ENCODE assay signal across 8 cellular contexts in genomic region chrX:129905787-129906580, GRCh38. TPM values are rescaled to one million over a fixed set of nuclear protein-coding genes. Genes with fewer than 3 reads are reported as not detected.
DNase-seq lines count a peak whose midpoint lies in the region; ATAC-seq, FAIRE-seq and TF ChIP-seq lines count a peak whose summit lies in the region.

TSS of gene UTP14A (plus strand) at chrX:129906164. CDS start at chrX:129906211, 47 bp downstream.

- H3K9me3 Mint-ChIP-seq in activated T-cell treated with anti-CD3 and anti-CD28 coated beads, Interleukin-2, amount 50 U/mL, for 72 hours: no peaks in the 10 kb centered on the region

- H3K36me3 Mint-ChIP-seq in activated T-cell treated with anti-CD3 and anti-CD28 coated beads, Interleukin-2, amount 50 U/mL, for 72 hours (ENCODE audit: insufficient read depth in 2 of 2): peaks cover 6 to 8% of the 10 kb centered on the region in 2 donors

- FAIRE-seq in RCC 7860 (lab: Jason Lieb, UNC): peak; percentile 80

- H3K27me3 Mint-ChIP-seq in activated T-cell treated with anti-CD3 and anti-CD28 coated beads, Interleukin-2, amount 50 U/mL, for 72 hours (ENCODE audit: low read depth): peaks cover 9% of the 10 kb centered on the region

- no peak for TF ChIP-seq POLR2A in esophagus muscularis mucosa (IDR thresholded peaks at IDR 0.05; ENCODE audit: low read depth)

- ATAC-seq in GM21786 (IDR thresholded peaks at IDR 0.05; ENCODE audit: unreplicated experiment): peak; percentile 95
- ATAC-seq in activated T-cell treated with anti-CD3 and anti-CD28 coated beads, Interleukin-2, amount 50 U/mL, for 72 hours (replicated peaks in 1 of 2): peak; percentile 98 to 99

- intact Hi-C loops in esophagus muscularis mucosa (cut with DNase I): no loop called here

- DNase-seq in DMS79 (lab: John Stamatoyannopoulos, UW) (peak; percentile 79), RCC 7860 (ENCODE audit: low spot score) (peak; percentile 82), esophagus muscularis mucosa (ENCODE audit: extremely low spot score) (peak; percentile 94)
- DNase-seq in activated T-cell treated with anti-CD3 and anti-CD28 coated beads, Interleukin-2, amount 50 U/mL, for 72 hours: peak; percentile 79 to 87
- peak; percentile 77 to 82 for DNase-seq in stimulated activated CD8-positive, alpha-beta memory T cell treated with anti-CD3 and anti-CD28 coated beads, Interleukin-7, amount 100 ng/mL, for 4 hours (ENCODE audit: low read depth in 2 of 2)

- H3K27me3 ChIP-seq in esophagus muscularis mucosa (no peaks in the 10 kb centered on the region), muscle layer of duodenum (ENCODE audit: low read depth, low read length) (no peaks in the 10 kb centered on the region)

- H3K4me3 Mint-ChIP-seq in activated T-cell treated with anti-CD3 and anti-CD28 coated beads, Interleukin-2, amount 50 U/mL, for 72 hours: peak within 1 kb of the TSS; percentile 92 to 94

- H3K27ac ChIP-seq in KOPT-K1 (ENCODE audit: low read depth, low read length, poor library complexity, severe bottlenecking) (peak within 1 kb of the TSS; percentile 72), esophagus muscularis mucosa (replicated peaks in 1 of 4) (peak within 1 kb of the TSS; percentile 77 to 83 (median 80)), muscle layer of duodenum (ENCODE audit: low read length) (peak within 1 kb of the TSS; percentile 80)

- WGBS in esophagus muscularis mucosa: 32% methylated on average over 39 of the region's 53 CpGs

- H3K36me3 ChIP-seq in KOPT-K1 (ENCODE audit: insufficient read depth, low read length) (peaks cover 35% of the 10 kb centered on the region), esophagus muscularis mucosa (peaks cover 3 to 31% (median 24%) of the 10 kb centered on the region in 4 donors), muscle layer of duodenum (ENCODE audit: control insufficient read depth in 1 of 2, insufficient read depth in 2 of 2, low read length in 2 of 2) (peaks cover 18 to 23% of the 10 kb centered on the region in 2 donors)

- H3K4me3 ChIP-seq in esophagus muscularis mucosa (peak within 1 kb of the TSS; percentile 63 to 72 (median 69)), muscle layer of duodenum (ENCODE audit: low read depth in 1 of 2, low read length in 2 of 2) (peak within 1 kb of the TSS; percentile 74 to 83)

- peaks cover 0 to 10% (median 5%) of the 10 kb centered on the region in 4 donors for H3K4me1 ChIP-seq in esophagus muscularis mucosa
- H3K4me1 ChIP-seq in muscle layer of duodenum (ENCODE audit: control insufficient read depth in 1 of 2, insufficient read depth in 2 of 2, low read length in 2 of 2): peaks cover 0 to 6% of the 10 kb centered on the region in 2 donors

- no peak for TF ChIP-seq CTCF in esophagus muscularis mucosa (IDR thresholded peaks at IDR 0.05)

- TF ChIP-seq EP300 in esophagus muscularis mucosa (IDR thresholded peaks at IDR 0.05): no peak

- H3K9me3 ChIP-seq in KOPT-K1 (ENCODE audit: insufficient read depth, low read length, poor library complexity, severe bottlenecking) (no peaks in the 10 kb centered on the region), esophagus muscularis mucosa (no peaks in the 10 kb centered on the region), muscle layer of duodenum (ENCODE audit: control insufficient read depth in 1 of 2, low read length in 2 of 2) (no peaks in the 10 kb centered on the region)

- peaks cover 16% of the 10 kb centered on the region for H3K4me1 Mint-ChIP-seq in activated T-cell treated with anti-CD3 and anti-CD28 coated beads, Interleukin-2, amount 50 U/mL, for 72 hours (ENCODE audit: low read depth)

- H3K27ac Mint-ChIP-seq in activated T-cell treated with anti-CD3 and anti-CD28 coated beads, Interleukin-2, amount 50 U/mL, for 72 hours: peak within 1 kb of the TSS; percentile 87

RNA-seq across cellular contexts. Expression of gene UTP14A, which starts in this region (rescaled TPM):
- 10 to 100 TPM; 24.8 to 32.5 TPM for total RNA-seq in activated T-cell treated with anti-CD3 and anti-CD28 coated beads, Interleukin-2, amount 50 U/mL, for 72 hours
- 10 to 100 TPM in 3 of 4 donors, 1 to 10 TPM in 1; 9.6 to 16.1 (median 13.5) TPM for total RNA-seq in esophagus muscularis mucosa

Comparison
In these comparisons a context has a peak if more than half of its experiments do, and no peak if none do; other contexts are left out.
1. Peak in every context shown above with its lines: DNase-seq, ATAC-seq, H3K4me3 ChIP-seq and H3K27ac ChIP-seq.